12 cellular contexts compared by ENCODE assay signal in the genomic region with DNA sequence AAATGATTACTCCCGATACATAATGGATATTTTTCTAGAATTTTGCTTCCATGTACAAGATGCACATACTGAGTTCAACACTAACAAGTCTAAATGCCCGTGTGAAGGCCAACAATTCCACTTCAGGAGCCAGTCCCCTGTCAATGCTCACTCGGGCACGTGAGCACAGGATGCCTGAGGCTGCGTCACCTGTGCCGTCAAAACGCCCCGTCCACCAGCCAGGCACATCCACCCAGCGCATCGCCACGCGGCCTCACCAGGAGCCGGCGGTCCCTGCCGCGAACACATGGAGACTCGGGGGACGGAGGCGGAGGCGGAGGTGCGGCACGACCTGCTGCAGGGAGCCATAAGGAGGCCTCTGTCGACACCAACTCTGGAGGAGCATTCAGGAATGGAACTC. TPM values are rescaled to one million over a fixed set of nuclear protein-coding genes. Genes with fewer than 3 reads are reported as not detected.
DNase-seq lines count a peak whose midpoint lies in the region; ATAC-seq and TF ChIP-seq lines count a peak whose summit lies in the region.
"Had no signal": no experiment of that assay in that cellular context is flagged by ENCODE, and none has a peak within 500 bp of the region (broad histone marks: within the 10 kb centered on the region; RNA-seq: fewer than 3 reads in every experiment).

No MANE protein-coding gene starts in this region.

- BruUV-seq in Calu3 (replicated peaks; lab: Mats Ljungman, UMichigan), result no TSS peak

- no peak for ATAC-seq in natural killer cell treated with Interleukin-12 subunit alpha and Interleukin-12 subunit beta and Interleukin-15 and Interleukin-18, amount 100 ng/mL, for 72 hours
- ATAC-seq in natural killer cell (no peak), GM21381 (IDR thresholded peaks at IDR 0.05; ENCODE audit: unreplicated experiment) (no peak)
- ATAC-seq: T-cell had no signal

- in situ Hi-C loops in GM13977 (cut with MboI; ENCODE audit: low pct_unique_long_range_greater_than_20kb, low sequenced_read_pairs, unreplicated experiment), result no loop called here

- no peaks in the 10 kb centered on the region for H3K27me3 Mint-ChIP-seq in natural killer cell treated with Interleukin-12 subunit alpha and Interleukin-12 subunit beta and Interleukin-15 and Interleukin-18, amount 100 ng/mL, for 72 hours
- H3K27me3 Mint-ChIP-seq in natural killer cell (ENCODE audit: low read depth in 2 of 2), result no peaks in the 10 kb centered on the region
- H3K27me3 Mint-ChIP-seq in glutamatergic neuron (ENCODE audit: unreplicated experiment), result peaks cover 4% of the 10 kb centered on the region
- H3K27me3 Mint-ChIP-seq in Calu3 (ENCODE audit: unreplicated experiment), result no peaks in the 10 kb centered on the region
- H3K27me3 Mint-ChIP-seq: activated naive CD8-positive, alpha-beta T cell; T-cell had no signal

- no peaks in the 10 kb centered on the region for H3K9me3 Mint-ChIP-seq in natural killer cell treated with Interleukin-12 subunit alpha and Interleukin-12 subunit beta and Interleukin-15 and Interleukin-18, amount 100 ng/mL, for 72 hours
- H3K9me3 Mint-ChIP-seq in natural killer cell (no peaks in the 10 kb centered on the region), glutamatergic neuron (ENCODE audit: unreplicated experiment) (peaks cover 1% of the 10 kb centered on the region), Calu3 (ENCODE audit: low read depth, unreplicated experiment) (no peaks in the 10 kb centered on the region)
- H3K9me3 Mint-ChIP-seq: T-cell had no signal

- DNase-seq in natural killer cell treated with Interleukin-12 subunit alpha and Interleukin-12 subunit beta and Interleukin-15 and Interleukin-18, amount 100 ng/mL, for 72 hours (ENCODE audit: low spot score), result peak; percentile 58
- DNase-seq in natural killer cell (no peak), glutamatergic neuron (peak; percentile 21), posterior cingulate gyrus (peak in 8 of 10 donors; percentile 59 to 95 (median 78)), Calu3 (no peak), cerebellar cortex (ENCODE audit: low spot score) (no peak), GM13977 (ENCODE audit: low spot score) (no peak)
- DNase-seq: NCI-H187 treated with DMSO at 0.1 percent for 48 hours; NK-92 treated with Interleukin-12 subunit alpha and Interleukin-12 subunit beta, amount 100 ng/mL, for 24 hours had no signal

- H3K4me3 Mint-ChIP-seq in natural killer cell treated with Interleukin-12 subunit alpha and Interleukin-12 subunit beta and Interleukin-15 and Interleukin-18, amount 100 ng/mL, for 72 hours, result no peak overlapping the region
- H3K4me3 Mint-ChIP-seq in natural killer cell (no peak overlapping the region), glutamatergic neuron (ENCODE audit: unreplicated experiment) (peak overlapping the region; percentile 20), Calu3 (ENCODE audit: low read depth, unreplicated experiment) (no peak overlapping the region)
- H3K4me3 Mint-ChIP-seq: activated naive CD8-positive, alpha-beta T cell; T-cell had no signal

- intact Hi-C loops in natural killer cell (cut with micrococcal nuclease), result no loop called here
- intact Hi-C loops in posterior cingulate gyrus (cut with DNase I), result no loop called here
- intact Hi-C loops in Calu3 (cut with micrococcal nuclease; ENCODE audit: unreplicated experiment), result loop anchor here (10.0 kb wide), 1 partner anchor 215 kb away; no protein-coding TSS in a partner anchor

- no peaks in the 10 kb centered on the region for H3K36me3 Mint-ChIP-seq in natural killer cell treated with Interleukin-12 subunit alpha and Interleukin-12 subunit beta and Interleukin-15 and Interleukin-18, amount 100 ng/mL, for 72 hours
- H3K36me3 Mint-ChIP-seq in natural killer cell (no peaks in the 10 kb centered on the region), glutamatergic neuron (ENCODE audit: unreplicated experiment) (no peaks in the 10 kb centered on the region), Calu3 (ENCODE audit: insufficient read depth, unreplicated experiment) (peaks cover 24% of the 10 kb centered on the region)
- H3K36me3 Mint-ChIP-seq: activated naive CD8-positive, alpha-beta T cell had no signal

- TF ChIP-seq CTCF in natural killer cell (IDR thresholded peaks at IDR 0.05) (no peak), glutamatergic neuron (IDR thresholded peaks at IDR 0.05; ENCODE audit: partially characterized antibody, unreplicated experiment) (no peak), Calu3 (IDR thresholded peaks at IDR 0.05; ENCODE audit: unreplicated experiment) (no peak), GM13977 (IDR thresholded peaks at IDR 0.05; ENCODE audit: extremely low read depth, insufficient read depth, missing control alignments) (no peak)

- H3K27ac Mint-ChIP-seq in natural killer cell treated with Interleukin-12 subunit alpha and Interleukin-12 subunit beta and Interleukin-15 and Interleukin-18, amount 100 ng/mL, for 72 hours, result no peak overlapping the region
- H3K27ac Mint-ChIP-seq in natural killer cell (no peak overlapping the region), glutamatergic neuron (ENCODE audit: unreplicated experiment) (no peak overlapping the region), Calu3 (ENCODE audit: unreplicated experiment) (no peak overlapping the region)
- H3K27ac Mint-ChIP-seq: activated naive CD8-positive, alpha-beta T cell; T-cell had no signal

- H3K4me1 Mint-ChIP-seq in natural killer cell treated with Interleukin-12 subunit alpha and Interleukin-12 subunit beta and Interleukin-15 and Interleukin-18, amount 100 ng/mL, for 72 hours (ENCODE audit: low read depth in 2 of 2), result peaks cover 8 to 23% of the 10 kb centered on the region in 2 donors
- H3K4me1 Mint-ChIP-seq in natural killer cell (peaks cover 19 to 22% of the 10 kb centered on the region in 2 donors), glutamatergic neuron (ENCODE audit: low read depth, unreplicated experiment) (peaks cover 17% of the 10 kb centered on the region), Calu3 (ENCODE audit: low read depth, unreplicated experiment) (peaks cover 32% of the 10 kb centered on the region)

- CTCF ChIA-PET in Calu3 (lab: Charles Lee), result no interaction called here

RNA-seq across cellular contexts. Expression of gene TOLLIP, which starts 9.8 kb away (rescaled TPM):
- 10 to 100 TPM; 53.2 to 56.4 TPM for total RNA-seq in natural killer cell treated with Interleukin-12 subunit alpha and Interleukin-12 subunit beta and Interleukin-15 and Interleukin-18, amount 100 ng/mL, for 72 hours
- total RNA-seq in natural killer cell, result 10 to 100 TPM; 49.3 to 61.8 (median 54.8) TPM
- 67.5 TPM for total RNA-seq in glutamatergic neuron (ENCODE audit: unreplicated experiment)
- 53.4 and 64.9 TPM in 2 replicates for total RNA-seq in Calu3 (2022)

Comparison
In these comparisons a context has a peak if more than half of its experiments do, and no peak if none do; other contexts are left out.
1. DNase-seq: peak in natural killer cell treated with Interleukin-12 subunit alpha and Interleukin-12 subunit beta and Interleukin-15 and Interleukin-18, amount 100 ng/mL, for 72 hours (single experiment), glutamatergic neuron (single experiment) and posterior cingulate gyrus (8 of 10); none in natural killer cell (single experiment), Calu3 (single experiment), cerebellar cortex (single experiment) and GM13977 (single experiment).